In the genomic region with DNA sequence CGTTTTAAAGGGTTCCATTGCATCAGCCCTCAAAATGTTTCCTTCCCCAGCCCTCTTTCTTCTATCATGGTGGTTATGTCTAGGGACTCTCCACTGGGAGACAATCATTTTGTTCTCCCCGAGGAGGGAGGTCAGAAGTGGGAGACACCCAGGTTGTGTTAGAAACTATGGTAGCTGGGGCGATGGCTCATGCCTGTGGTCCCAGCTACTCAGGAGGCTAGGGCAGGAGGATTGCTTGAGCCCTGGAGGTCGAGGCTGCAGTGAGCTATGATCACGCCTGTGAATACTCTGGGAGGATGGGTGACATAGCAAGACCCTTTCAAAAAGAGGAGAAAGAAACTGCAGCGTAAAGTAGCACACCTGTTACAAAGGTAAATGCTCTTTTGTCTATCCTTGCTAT, we compare ENCODE assay signal across 8 cellular contexts. TPM values are rescaled to one million over a fixed set of nuclear protein-coding genes. Genes with fewer than 3 reads are reported as not detected.
DNase-seq lines count a peak whose midpoint lies in the region; ATAC-seq lines count a peak whose summit lies in the region.

No MANE protein-coding gene starts in this region.

- intact Hi-C loops in right cardiac atrium (cut with DNase I), result no loop called here

- POLR2A ChIA-PET in activated CD4-positive, alpha-beta T cell treated with anti-CD3 and anti-CD28 coated beads, Interleukin-2, amount 10 ng/mL, durations not matched to agents 7 days and 5 days (lab: Charles Lee), result interaction anchor here (0.6 to 1.6 kb wide), 6 partner anchors 17 to 129 kb away, joined by 3 to 10 read pairs (median 5); partner anchors contain the start of genes C12orf57, RNU7-1, SPSB2 and USP5
- POLR2A ChIA-PET in activated CD4-positive, alpha-beta memory T cell treated with anti-CD3 and anti-CD28 coated beads, Interleukin-2, amount 10 ng/mL, durations not matched to agents 7 days and 5 days (lab: Charles Lee), result interaction anchor here (0.6 to 2.8 kb wide), 22 partner anchors 9 to 217 kb away, joined by 3 to 69 read pairs (median 6); partner anchors contain the start of genes C12orf57, C1RL, CD4 and CDCA3

- H3K4me3 ChIP-seq in right cardiac atrium (ENCODE audit: low read length), result peak overlapping the region; percentile 63

- H3K27me3 ChIP-seq in right cardiac atrium (ENCODE audit: control insufficient read depth, insufficient read depth), result no peaks in the 10 kb centered on the region

- peak overlapping the region; percentile 92 for H3K27ac Mint-ChIP-seq in activated CD4-positive, alpha-beta T cell treated with anti-CD3 and anti-CD28 coated beads, Interleukin-2, amount 10 ng/mL, durations not matched to agents 7 days and 5 days
- H3K27ac Mint-ChIP-seq in activated CD4-positive, alpha-beta memory T cell treated with anti-CD3 and anti-CD28 coated beads, Interleukin-2, amount 10 ng/mL, durations not matched to agents 7 days and 5 days, result peak overlapping the region; percentile 93

- peak overlapping the region; percentile 82 for H3K4me3 Mint-ChIP-seq in activated CD4-positive, alpha-beta T cell treated with anti-CD3 and anti-CD28 coated beads, Interleukin-2, amount 10 ng/mL, durations not matched to agents 7 days and 5 days
- peak overlapping the region; percentile 79 for H3K4me3 Mint-ChIP-seq in activated CD4-positive, alpha-beta memory T cell treated with anti-CD3 and anti-CD28 coated beads, Interleukin-2, amount 10 ng/mL, durations not matched to agents 7 days and 5 days

- peak; percentile 5 to 7 for ATAC-seq in right cardiac atrium
- no peak for ATAC-seq in GM19455 (IDR thresholded peaks at IDR 0.05; ENCODE audit: unreplicated experiment)
- no peak for ATAC-seq in HG02852 (IDR thresholded peaks at IDR 0.05; ENCODE audit: unreplicated experiment)

- H3K36me3 Mint-ChIP-seq in activated CD4-positive, alpha-beta T cell treated with anti-CD3 and anti-CD28 coated beads, Interleukin-2, amount 10 ng/mL, durations not matched to agents 7 days and 5 days (ENCODE audit: low read depth), result peaks cover 10% of the 10 kb centered on the region
- peaks cover 10% of the 10 kb centered on the region for H3K36me3 Mint-ChIP-seq in activated CD4-positive, alpha-beta memory T cell treated with anti-CD3 and anti-CD28 coated beads, Interleukin-2, amount 10 ng/mL, durations not matched to agents 7 days and 5 days (ENCODE audit: low read depth)

- CTCF ChIA-PET in activated CD4-positive, alpha-beta T cell treated with anti-CD3 and anti-CD28 coated beads, Interleukin-2, amount 10 ng/mL, durations not matched to agents 7 days and 5 days (lab: Charles Lee), result interaction anchor here (0.6 to 4.0 kb wide), 42 partner anchors 8 to 440 kb away, joined by 3 to 42 read pairs (median 6); partner anchors contain the start of genes ATN1, C12orf57, C1RL and CDCA3
- CTCF ChIA-PET in activated CD4-positive, alpha-beta memory T cell treated with anti-CD3 and anti-CD28 coated beads, Interleukin-2, amount 10 ng/mL, durations not matched to agents 7 days and 5 days (lab: Charles Lee), result interaction anchor here (0.6 to 2.8 kb wide), 33 partner anchors 8 to 276 kb away, joined by 3 to 120 read pairs (median 5); partner anchors contain the start of genes C12orf57, CDCA3, COPS7A and ENO2

- WGBS in right cardiac atrium, result 72% methylated on average over 6 of the region's 6 CpGs

- peaks cover 29% of the 10 kb centered on the region for H3K4me1 Mint-ChIP-seq in activated CD4-positive, alpha-beta T cell treated with anti-CD3 and anti-CD28 coated beads, Interleukin-2, amount 10 ng/mL, durations not matched to agents 7 days and 5 days
- peaks cover 38% of the 10 kb centered on the region for H3K4me1 Mint-ChIP-seq in activated CD4-positive, alpha-beta memory T cell treated with anti-CD3 and anti-CD28 coated beads, Interleukin-2, amount 10 ng/mL, durations not matched to agents 7 days and 5 days

- no peak for DNase-seq in activated CD4-positive, alpha-beta T cell treated with anti-CD3 and anti-CD28 coated beads, Interleukin-2, amount 10 ng/mL, durations not matched to agents 7 days and 5 days
- no peak for DNase-seq in activated CD4-positive, alpha-beta T cell treated with anti-CD3 and anti-CD28 coated beads, Interleukin-2, amount 50 U/mL, for 1 hour
- no peak for DNase-seq in activated CD4-positive, alpha-beta memory T cell treated with anti-CD3 and anti-CD28 coated beads, Interleukin-2, amount 10 ng/mL, durations not matched to agents 7 days and 5 days
- DNase-seq in right cardiac atrium (no peak), NCI-H1105 treated with DMSO at 0.1 percent for 48 hours (lab: John Stamatoyannopoulos, UW) (no peak)
- DNase-seq in stimulated activated CD8-positive, alpha-beta memory T cell treated with anti-CD3 and anti-CD28 coated beads, Interleukin-4, amount 100 ng/mL, for 48 hours, result peak; percentile 47

- no peaks in the 10 kb centered on the region for H3K9me3 ChIP-seq in right cardiac atrium (ENCODE audit: control insufficient read depth, low read length)

- H3K4me1 ChIP-seq in right cardiac atrium (ENCODE audit: control insufficient read depth, insufficient read depth, low read length), result peaks cover 2% of the 10 kb centered on the region

- H3K27ac ChIP-seq in right cardiac atrium (ENCODE audit: low read length), result peak overlapping the region; percentile 96

- H3K27me3 Mint-ChIP-seq in activated CD4-positive, alpha-beta T cell treated with anti-CD3 and anti-CD28 coated beads, Interleukin-2, amount 10 ng/mL, durations not matched to agents 7 days and 5 days, result no peaks in the 10 kb centered on the region
- H3K27me3 Mint-ChIP-seq in activated CD4-positive, alpha-beta memory T cell treated with anti-CD3 and anti-CD28 coated beads, Interleukin-2, amount 10 ng/mL, durations not matched to agents 7 days and 5 days, result no peaks in the 10 kb centered on the region

- H3K9me3 Mint-ChIP-seq in activated CD4-positive, alpha-beta T cell treated with anti-CD3 and anti-CD28 coated beads, Interleukin-2, amount 10 ng/mL, durations not matched to agents 7 days and 5 days, result no peaks in the 10 kb centered on the region
- H3K9me3 Mint-ChIP-seq in activated CD4-positive, alpha-beta memory T cell treated with anti-CD3 and anti-CD28 coated beads, Interleukin-2, amount 10 ng/mL, durations not matched to agents 7 days and 5 days, result no peaks in the 10 kb centered on the region

RNA-seq across cellular contexts. Expression of gene LRRC23, which starts 13.0 kb away (rescaled TPM):
- total RNA-seq in activated CD4-positive, alpha-beta T cell treated with anti-CD3 and anti-CD28 coated beads, Interleukin-2, amount 10 ng/mL, durations not matched to agents 7 days and 5 days, result 1 to 10 TPM; 4.4 to 5.2 TPM
- 1 to 10 TPM; 5.7 to 6.1 TPM for total RNA-seq in activated CD4-positive, alpha-beta memory T cell treated with anti-CD3 and anti-CD28 coated beads, Interleukin-2, amount 10 ng/mL, durations not matched to agents 7 days and 5 days
- total RNA-seq in right cardiac atrium, result 10 to 100 TPM; 11.4 to 13.9 (median 12.1) TPM
- 15.0 TPM for polyA plus RNA-seq in right cardiac atrium

RNA-seq across cellular contexts. Expression of gene SPSB2, which starts 18.5 kb away (rescaled TPM):
- 10 to 100 TPM; 15.4 to 17.3 TPM for total RNA-seq in activated CD4-positive, alpha-beta T cell treated with anti-CD3 and anti-CD28 coated beads, Interleukin-2, amount 10 ng/mL, durations not matched to agents 7 days and 5 days
- 10 to 100 TPM; 11.1 to 11.2 TPM for total RNA-seq in activated CD4-positive, alpha-beta memory T cell treated with anti-CD3 and anti-CD28 coated beads, Interleukin-2, amount 10 ng/mL, durations not matched to agents 7 days and 5 days
- 1 to 10 TPM; 2.5 to 4.2 (median 3.5) TPM for total RNA-seq in right cardiac atrium
- 4.6 TPM for polyA plus RNA-seq in right cardiac atrium

RNA-seq across cellular contexts. Expression of gene ENO2, which starts 22.7 kb away (rescaled TPM):
- total RNA-seq in activated CD4-positive, alpha-beta T cell treated with anti-CD3 and anti-CD28 coated beads, Interleukin-2, amount 10 ng/mL, durations not matched to agents 7 days and 5 days, result 100 to 1,000 TPM; 156 to 160 TPM
- total RNA-seq in activated CD4-positive, alpha-beta memory T cell treated with anti-CD3 and anti-CD28 coated beads, Interleukin-2, amount 10 ng/mL, durations not matched to agents 7 days and 5 days, result 100 to 1,000 TPM; 206 to 207 TPM
- total RNA-seq in right cardiac atrium, result 10 to 100 TPM; 29.6 to 42.1 (median 35.8) TPM
- 17.8 TPM for polyA plus RNA-seq in right cardiac atrium

RNA-seq across cellular contexts. Expression of gene TPI1, which starts 24.3 kb away (rescaled TPM):
- total RNA-seq in activated CD4-positive, alpha-beta T cell treated with anti-CD3 and anti-CD28 coated beads, Interleukin-2, amount 10 ng/mL, durations not matched to agents 7 days and 5 days, result 1,000 to 10,000 TPM in 1 of 2 experiments, 100 to 1,000 TPM in 1; 918 to 1,035 TPM
- total RNA-seq in activated CD4-positive, alpha-beta memory T cell treated with anti-CD3 and anti-CD28 coated beads, Interleukin-2, amount 10 ng/mL, durations not matched to agents 7 days and 5 days, result 1,000 to 10,000 TPM; 1,228 to 1,253 TPM
- 100 to 1,000 TPM; 707 to 793 (median 721) TPM for total RNA-seq in right cardiac atrium
- polyA plus RNA-seq in right cardiac atrium, result 872 TPM

RNA-seq across cellular contexts. Expression of gene ATN1, which starts 36.1 kb away (rescaled TPM):
- 10 to 100 TPM; 27.3 to 27.6 TPM for total RNA-seq in activated CD4-positive, alpha-beta T cell treated with anti-CD3 and anti-CD28 coated beads, Interleukin-2, amount 10 ng/mL, durations not matched to agents 7 days and 5 days
- total RNA-seq in activated CD4-positive, alpha-beta memory T cell treated with anti-CD3 and anti-CD28 coated beads, Interleukin-2, amount 10 ng/mL, durations not matched to agents 7 days and 5 days, result 10 to 100 TPM; 33.9 to 34.6 TPM
- 10 to 100 TPM; 85.3 to 89.3 (median 88.6) TPM for total RNA-seq in right cardiac atrium
- polyA plus RNA-seq in right cardiac atrium, result 70.1 TPM

Comparison
In these comparisons a context has a peak if more than half of its experiments do, and no peak if none do; other contexts are left out.
1. ATAC-seq: peak in right cardiac atrium (2 of 2); none in GM19455 (single experiment) and HG02852 (single experiment).